22 cellular contexts compared by ENCODE assay signal in genomic region chr18:40980171-40980570, GRCh38.
DNase-seq lines count a peak whose midpoint lies in the region; ATAC-seq, FAIRE-seq and TF ChIP-seq lines count a peak whose summit lies in the region.
"Had no signal": no experiment of that assay in that cellular context is flagged by ENCODE, and none has a peak within 500 bp of the region (broad histone marks: within the 10 kb centered on the region; RNA-seq: fewer than 3 reads in every experiment).

No MANE protein-coding gene starts in this region.

- H3K4me3 Mint-ChIP-seq in activated CD4-positive, alpha-beta T cell treated with anti-CD3 and anti-CD28 coated beads for 36 hours = no peak overlapping the region
- no peak overlapping the region for H3K4me3 Mint-ChIP-seq in activated naive CD8-positive, alpha-beta T cell treated with anti-CD3 and anti-CD28 coated beads, Interleukin-2, amount 50 U/mL, for 24 hours
- H3K4me3 Mint-ChIP-seq: B cell; CD4-positive, CD25-positive, alpha-beta regulatory T cell; CD8-positive, alpha-beta T cell had no signal

- H3K4me1 Mint-ChIP-seq in activated CD4-positive, alpha-beta T cell treated with anti-CD3 and anti-CD28 coated beads for 36 hours = no peaks in the 10 kb centered on the region
- H3K4me1 Mint-ChIP-seq in activated naive CD8-positive, alpha-beta T cell treated with anti-CD3 and anti-CD28 coated beads, Interleukin-2, amount 50 U/mL, for 24 hours = no peaks in the 10 kb centered on the region
- H3K4me1 Mint-ChIP-seq: B cell; CD4-positive, CD25-positive, alpha-beta regulatory T cell had no signal

- no peak for TF ChIP-seq CTCF in D721Med (IDR thresholded peaks at IDR 0.05; ENCODE audit: insufficient read depth, missing control alignments)

- H3K9me3 Mint-ChIP-seq in activated CD4-positive, alpha-beta T cell treated with anti-CD3 and anti-CD28 coated beads for 36 hours (ENCODE audit: low read depth) = peaks cover 18% of the 10 kb centered on the region
- H3K9me3 Mint-ChIP-seq in activated naive CD8-positive, alpha-beta T cell treated with anti-CD3 and anti-CD28 coated beads, Interleukin-2, amount 50 U/mL, for 24 hours = peaks cover under 1% of the 10 kb centered on the region

- peak; percentile 38 for FAIRE-seq in D721Med (lab: Jason Lieb, UNC)
- FAIRE-seq: A204.1, GM12878, GM18507, H1 had no signal

- CTCF ChIA-PET in activated CD4-positive, alpha-beta T cell treated with anti-CD3 and anti-CD28 coated beads for 36 hours (lab: Charles Lee) = no interaction called here

- POLR2A ChIA-PET in activated CD4-positive, alpha-beta T cell treated with anti-CD3 and anti-CD28 coated beads for 36 hours (lab: Charles Lee) = no interaction called here

- no peak overlapping the region for H3K27ac Mint-ChIP-seq in activated CD4-positive, alpha-beta T cell treated with anti-CD3 and anti-CD28 coated beads for 36 hours
- no peak overlapping the region for H3K27ac Mint-ChIP-seq in activated naive CD8-positive, alpha-beta T cell treated with anti-CD3 and anti-CD28 coated beads, Interleukin-2, amount 50 U/mL, for 24 hours
- H3K27ac Mint-ChIP-seq: B cell; CD4-positive, CD25-positive, alpha-beta regulatory T cell; CD8-positive, alpha-beta T cell had no signal

- H3K36me3 Mint-ChIP-seq in activated CD4-positive, alpha-beta T cell treated with anti-CD3 and anti-CD28 coated beads for 36 hours (ENCODE audit: low read depth) = no peaks in the 10 kb centered on the region
- H3K36me3 Mint-ChIP-seq in activated naive CD8-positive, alpha-beta T cell treated with anti-CD3 and anti-CD28 coated beads, Interleukin-2, amount 50 U/mL, for 24 hours (ENCODE audit: low read depth) = no peaks in the 10 kb centered on the region
- H3K36me3 Mint-ChIP-seq: CD4-positive, CD25-positive, alpha-beta regulatory T cell; CD8-positive, alpha-beta T cell had no signal

- no peak for ATAC-seq in activated CD4-positive, alpha-beta T cell treated with anti-CD3 and anti-CD28 coated beads for 36 hours
- ATAC-seq in activated naive CD8-positive, alpha-beta T cell treated with anti-CD3 and anti-CD28 coated beads, Interleukin-2, amount 50 U/mL, for 24 hours = no peak
- no peak for ATAC-seq in GM18861 (IDR thresholded peaks at IDR 0.05; ENCODE audit: unreplicated experiment)
- ATAC-seq: CD8-positive, alpha-beta T cell; GM12878 had no signal

- DNase-seq in D721Med (ENCODE audit: insufficient read length, low spot score) (no peak), M059J (ENCODE audit: low read depth) (peak; percentile 64), NCI-H226 (peak; percentile 1), kidney glomerular epithelial cell (lab: John Stamatoyannopoulos, UW) (peak; percentile 37), DMS53 (lab: John Stamatoyannopoulos, UW) (no peak)
- DNase-seq in activated CD4-positive, alpha-beta T cell treated with anti-CD3 and anti-CD28 coated beads for 36 hours = no peak
- no peak for DNase-seq in activated naive CD8-positive, alpha-beta T cell treated with anti-CD3 and anti-CD28 coated beads, Interleukin-2, amount 50 U/mL, for 24 hours
- DNase-seq: Caco-2; CD4-positive, CD25-positive, alpha-beta regulatory T cell; CD8-positive, alpha-beta T cell; DMS 273 treated with DMSO at 0.1 percent for 48 hours; DND-41; GDM1; GM23248; H7; HCEC 1CT had no signal

- H3K27me3 Mint-ChIP-seq in activated CD4-positive, alpha-beta T cell treated with anti-CD3 and anti-CD28 coated beads for 36 hours = no peaks in the 10 kb centered on the region
- H3K27me3 Mint-ChIP-seq in activated naive CD8-positive, alpha-beta T cell treated with anti-CD3 and anti-CD28 coated beads, Interleukin-2, amount 50 U/mL, for 24 hours = no peaks in the 10 kb centered on the region
- H3K27me3 Mint-ChIP-seq: B cell; CD4-positive, CD25-positive, alpha-beta regulatory T cell had no signal

- intact Hi-C loops in activated CD4-positive, alpha-beta T cell treated with anti-CD3 and anti-CD28 coated beads for 36 hours (cut with DNase I, micrococcal nuclease) = no loop called here

Comparison
In these comparisons a context has a peak if more than half of its experiments do, and no peak if none do; other contexts are left out.
1. DNase-seq: peak in M059J (single experiment), NCI-H226 (single experiment) and kidney glomerular epithelial cell (single experiment); none in D721Med (single experiment), activated CD4-positive, alpha-beta T cell treated with anti-CD3 and anti-CD28 coated beads for 36 hours (single experiment), activated naive CD8-positive, alpha-beta T cell treated with anti-CD3 and anti-CD28 coated beads, Interleukin-2, amount 50 U/mL, for 24 hours (single experiment) and DMS53 (single experiment).